Comparison of ENCODE assay signal across 17 cellular contexts in the genomic region with DNA sequence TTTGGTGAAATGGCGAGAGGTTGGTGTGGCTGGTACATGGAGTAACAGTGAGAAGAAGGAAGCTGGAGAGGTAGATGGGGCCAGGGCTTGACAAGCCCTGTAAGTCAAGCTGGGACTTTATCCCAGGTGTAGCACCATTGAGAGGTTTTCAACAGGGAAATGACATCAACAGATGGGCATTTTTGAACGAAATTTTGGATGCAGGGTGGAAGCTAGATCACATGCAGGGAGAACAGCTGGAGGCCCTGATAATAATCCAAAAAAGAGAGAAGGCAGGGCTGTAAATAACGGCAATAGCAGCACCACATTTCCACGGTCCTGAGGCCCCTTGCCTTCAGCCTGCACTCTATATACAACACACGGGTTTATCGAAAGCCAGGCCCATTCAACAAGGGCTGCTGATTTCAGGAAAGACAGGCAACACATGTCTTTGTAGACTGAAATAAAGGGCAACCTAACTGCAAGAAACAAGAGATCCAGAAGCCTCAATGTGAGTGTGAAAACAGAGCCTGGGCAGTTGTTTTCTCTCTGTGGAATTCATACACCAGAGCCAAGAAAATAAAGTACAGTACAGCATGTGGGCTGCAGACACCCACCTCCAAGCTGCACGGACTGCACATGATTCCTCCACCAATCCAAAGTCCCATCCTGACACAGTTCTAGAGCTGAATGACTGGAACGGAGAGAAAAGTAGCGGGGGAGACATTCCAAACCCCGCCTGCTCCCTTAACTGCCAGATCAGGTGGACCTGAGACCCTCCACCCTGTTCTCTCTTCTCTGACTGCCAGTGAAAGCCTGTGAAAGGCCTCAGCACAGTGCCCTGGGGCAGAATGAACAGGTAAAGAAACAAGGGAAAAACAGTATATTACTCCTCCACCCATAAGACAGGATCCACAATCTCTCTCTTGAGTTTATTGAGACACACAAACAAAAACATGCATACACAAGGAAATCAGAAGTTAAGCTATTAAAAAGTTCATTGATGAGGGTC. TPM values are rescaled to one million over a fixed set of nuclear protein-coding genes. Genes with fewer than 3 reads are reported as not detected.
DNase-seq lines count a peak whose midpoint lies in the region; TF ChIP-seq lines count a peak whose summit lies in the region.
"Had no signal": no experiment of that assay in that cellular context is flagged by ENCODE, and none has a peak within 500 bp of the region (broad histone marks: within the 10 kb centered on the region; RNA-seq: fewer than 3 reads in every experiment).

No MANE protein-coding gene starts in this region.

- no peak overlapping the region for H3K4me3 ChIP-seq in choroid plexus epithelial cell (ENCODE audit: low read depth, low read length)
- H3K4me3 ChIP-seq: GM12878 had no signal

- DNase-seq in NCI-H1694 treated with DMSO at 0.1 percent for 48 hours (lab: John Stamatoyannopoulos, UW) (peak; percentile 26), choroid plexus epithelial cell (ENCODE audit: low read depth) (peak; percentile 70), left kidney (ENCODE audit: low read depth, low spot score) (peak; percentile 27), pons (ENCODE audit: low spot score) (no peak), DMS79 (lab: John Stamatoyannopoulos, UW) (no peak), GM19240 (ENCODE audit: insufficient read length, low spot score) (no peak)
- DNase-seq in NK-92 treated with Interleukin-12 subunit alpha and Interleukin-12 subunit beta, amount 100 ng/mL, for 24 hours (lab: John Stamatoyannopoulos, UW) = no peak
- DNase-seq: activated CD4-positive, alpha-beta T cell treated with anti-CD3 and anti-CD28 coated beads, Interleukin-2, amount 10 ng/mL, durations not matched to agents 7 days and 5 days; aorta; EL; KBM-7; NCI-H1092 treated with DMSO at 0.1 percent for 48 hours; SHP77 treated with DMSO at 0.1 percent for 48 hours had no signal

- peak overlapping the region; percentile 40 for H3K27ac ChIP-seq in temporal lobe (ENCODE audit: low read depth, low read length)
- H3K27ac ChIP-seq: C4-2B, neutrophil had no signal

- no peak for TF ChIP-seq CTCF in choroid plexus epithelial cell (conservative IDR thresholded peaks at IDR 0.05; ENCODE audit: low read depth, low read length)

RNA-seq across cellular contexts. Expression of gene KLHL3, which starts 36.3 kb away (rescaled TPM):
- 7.1 TPM for total RNA-seq in temporal lobe

RNA-seq across cellular contexts. Expression of gene HNRNPA0, which starts 54.6 kb away (rescaled TPM):
- total RNA-seq in temporal lobe = 40.1 TPM

Comparison
In these comparisons a context has a peak if more than half of its experiments do, and no peak if none do; other contexts are left out.
1. DNase-seq: peak in NCI-H1694 treated with DMSO at 0.1 percent for 48 hours (single experiment), choroid plexus epithelial cell (single experiment) and left kidney (single experiment); none in pons (single experiment), NK-92 treated with Interleukin-12 subunit alpha and Interleukin-12 subunit beta, amount 100 ng/mL, for 24 hours (single experiment), DMS79 (single experiment) and GM19240 (single experiment).